18 cellular contexts compared by ENCODE assay signal in genomic region chr4:30847157-30847556, GRCh38.
DNase-seq lines count a peak whose midpoint lies in the region; ATAC-seq and TF ChIP-seq lines count a peak whose summit lies in the region.
"Had no signal": no experiment of that assay in that cellular context is flagged by ENCODE, and none has a peak within 500 bp of the region (broad histone marks: within the 10 kb centered on the region; RNA-seq: fewer than 3 reads in every experiment).

No MANE protein-coding gene starts in this region.

- H3K27me3 Mint-ChIP-seq in WTC11 (ENCODE audit: low read depth), result no peaks in the 10 kb centered on the region

- no peaks in the 10 kb centered on the region for H3K79me1 ChIP-seq in mesenchymal stem cell (replicated peaks; ENCODE audit: low read length, poor library complexity, severe bottlenecking)

- no peaks in the 10 kb centered on the region for H3K36me3 ChIP-seq in mesenchymal stem cell (ENCODE audit: control insufficient read depth in 1 of 2, insufficient read depth in 2 of 2, low read depth in 1 of 2, low read length in 2 of 2)

- H3K27me3 ChIP-seq in right cardiac atrium (ENCODE audit: control insufficient read depth, insufficient read depth) (no peaks in the 10 kb centered on the region), mesenchymal stem cell (ENCODE audit: control insufficient read depth in 1 of 2, insufficient read depth in 1 of 2, low read length in 2 of 2) (no peaks in the 10 kb centered on the region)

- H3K4me1 ChIP-seq in right cardiac atrium (ENCODE audit: control insufficient read depth, insufficient read depth, low read length) (no peaks in the 10 kb centered on the region), mesenchymal stem cell (ENCODE audit: control insufficient read depth, insufficient read depth, low read depth, low read length) (no peaks in the 10 kb centered on the region)

- no peaks in the 10 kb centered on the region for H3K36me3 Mint-ChIP-seq in WTC11

- H2AK5ac ChIP-seq in mesenchymal stem cell (ENCODE audit: low read length, severe bottlenecking), result no peak overlapping the region

- H3K4me3 ChIP-seq in right cardiac atrium (ENCODE audit: low read length) (no peak overlapping the region), mesenchymal stem cell (ENCODE audit: insufficient read depth in 1 of 2, low read depth in 1 of 2, low read length in 2 of 2) (no peak overlapping the region)
- H3K4me3 ChIP-seq: GM23248, K562 had no signal

- no peak overlapping the region for H2BK15ac ChIP-seq in mesenchymal stem cell (ENCODE audit: low read depth, poor library complexity, severe bottlenecking)

- no peak overlapping the region for H2AFZ ChIP-seq in mesenchymal stem cell (ENCODE audit: low read depth, low read length)
- H2AFZ ChIP-seq: GM23248 had no signal

- no peaks in the 10 kb centered on the region for H3K9me3 Mint-ChIP-seq in WTC11

- no peak overlapping the region for H2BK5ac ChIP-seq in mesenchymal stem cell (ENCODE audit: low read depth, low read length, poor library complexity, severe bottlenecking)

- DNase-seq in left ventricle myocardium superior, result no peak
- no peak for DNase-seq in right cardiac atrium
- DNase-seq in WTC11 (ENCODE audit: low spot score), result no peak
- peak; percentile 63 for DNase-seq in mesenchymal stem cell
- no peak for DNase-seq in D341Med (ENCODE audit: low spot score)
- DNase-seq: DMS53, GM23248, NCI-H1048, NCI-H187 treated with DMSO at 0.1 percent for 48 hours, NCI-H2171, NCI-H510A, NCI-H82, SIG-M5 had no signal

- intact Hi-C loops in left ventricle myocardium superior (cut with micrococcal nuclease), result no loop called here
- intact Hi-C loops in right cardiac atrium (cut with DNase I), result no loop called here

- ATAC-seq in left ventricle myocardium superior (peak; percentile 19), right cardiac atrium (no peak), WTC11 (peak; percentile 98), HG03342 (IDR thresholded peaks at IDR 0.05; ENCODE audit: unreplicated experiment) (no peak), GM19035 (IDR thresholded peaks at IDR 0.05; ENCODE audit: unreplicated experiment) (no peak), HG02885 (IDR thresholded peaks at IDR 0.05; ENCODE audit: poor library complexity, unreplicated experiment) (no peak)
- ATAC-seq: K562 had no signal

- H3K9me3 ChIP-seq in right cardiac atrium (ENCODE audit: control insufficient read depth, low read length), result no peaks in the 10 kb centered on the region
- no peaks in the 10 kb centered on the region for H3K9me3 ChIP-seq in mesenchymal stem cell (ENCODE audit: control insufficient read depth, low read length)

- H3K14ac ChIP-seq in mesenchymal stem cell (ENCODE audit: low read length in 2 of 2), result no peak overlapping the region

- H2BK120ac ChIP-seq in mesenchymal stem cell (ENCODE audit: low read depth, low read length), result no peak overlapping the region

- no peak overlapping the region for H3K4me2 ChIP-seq in mesenchymal stem cell (ENCODE audit: low read length, poor library complexity, severe bottlenecking)

- 47% methylated on average over 1 of the region's 1 CpG for WGBS in right cardiac atrium
- 0% methylated on average over 1 of the region's 1 CpG for WGBS in mesenchymal stem cell

- no peak overlapping the region for H3K4me3 Mint-ChIP-seq in WTC11

- no peak overlapping the region for H3K23ac ChIP-seq in mesenchymal stem cell (ENCODE audit: low read length in 2 of 2)

- TF ChIP-seq CTCF in WTC11 (IDR thresholded peaks at IDR 0.05), result no peak

- H3K4me1 Mint-ChIP-seq in WTC11, result peaks cover 29% of the 10 kb centered on the region

- H3K18ac ChIP-seq in mesenchymal stem cell (ENCODE audit: low read depth in 1 of 2, low read length in 2 of 2), result no peak overlapping the region

- CTCF ChIA-PET in WTC11 (lab: Charles Lee), result interaction anchor here (0.7 kb wide), 1 partner anchor 126 kb away, joined by 3 read pairs; no protein-coding TSS in a partner anchor

- H3K27ac ChIP-seq in right cardiac atrium (ENCODE audit: low read length) (no peak overlapping the region), mesenchymal stem cell (ENCODE audit: low read length, poor library complexity, severe bottlenecking) (no peak overlapping the region)
- H3K27ac ChIP-seq: C4-2B, GM23248 had no signal

- POLR2A ChIA-PET in WTC11 (lab: Charles Lee), result interaction anchor here (0.7 kb wide), 1 partner anchor 184 kb away, joined by 3 read pairs; no protein-coding TSS in a partner anchor

- H4K91ac ChIP-seq in mesenchymal stem cell (ENCODE audit: low read length), result no peak overlapping the region

- H3K4ac ChIP-seq in mesenchymal stem cell (ENCODE audit: low read depth in 1 of 2, low read length in 2 of 2), result no peak overlapping the region

- H4K8ac ChIP-seq in mesenchymal stem cell (ENCODE audit: low read length), result no peak overlapping the region

- H3K9ac ChIP-seq in mesenchymal stem cell (ENCODE audit: low read length), result no peak overlapping the region
- H3K9ac ChIP-seq: GM23248 had no signal

- no peak overlapping the region for H3K27ac Mint-ChIP-seq in WTC11

- H2BK12ac ChIP-seq in mesenchymal stem cell (ENCODE audit: low read length in 2 of 2), result no peak overlapping the region

TF ChIP-seq in WTC11, 78 proteins besides CTCF, POLR2A, EP300 and RAD21:
- TF ChIP-seq MLX (CRISPR knock-in tag; IDR thresholded peaks at IDR 0.05) (no peak), ESRRA (CRISPR knock-in tag; IDR thresholded peaks at IDR 0.05; ENCODE audit: borderline replicate concordance) (no peak), ZNF416 (CRISPR knock-in tag; IDR thresholded peaks at IDR 0.05) (no peak), FOXP4 (CRISPR knock-in tag; IDR thresholded peaks at IDR 0.05) (no peak), E2F4 (CRISPR knock-in tag; IDR thresholded peaks at IDR 0.05; ENCODE audit: borderline replicate concordance, low read depth) (no peak), CBFB (CRISPR knock-in tag; IDR thresholded peaks at IDR 0.05; ENCODE audit: low read depth) (no peak), GABPB1 (CRISPR knock-in tag; IDR thresholded peaks at IDR 0.05) (no peak), ZNF317 (CRISPR knock-in tag; IDR thresholded peaks at IDR 0.05; ENCODE audit: borderline replicate concordance, low read depth) (no peak)
TF ChIP-seq in WTC11: peak in this region for 0.

Comparison
In these comparisons a context has a peak if more than half of its experiments do, and no peak if none do; other contexts are left out.
1. ATAC-seq: peak in left ventricle myocardium superior (single experiment) and WTC11 (single experiment); none in right cardiac atrium (0 of 2), HG03342 (single experiment), GM19035 (single experiment) and HG02885 (single experiment).